In the genomic region with DNA sequence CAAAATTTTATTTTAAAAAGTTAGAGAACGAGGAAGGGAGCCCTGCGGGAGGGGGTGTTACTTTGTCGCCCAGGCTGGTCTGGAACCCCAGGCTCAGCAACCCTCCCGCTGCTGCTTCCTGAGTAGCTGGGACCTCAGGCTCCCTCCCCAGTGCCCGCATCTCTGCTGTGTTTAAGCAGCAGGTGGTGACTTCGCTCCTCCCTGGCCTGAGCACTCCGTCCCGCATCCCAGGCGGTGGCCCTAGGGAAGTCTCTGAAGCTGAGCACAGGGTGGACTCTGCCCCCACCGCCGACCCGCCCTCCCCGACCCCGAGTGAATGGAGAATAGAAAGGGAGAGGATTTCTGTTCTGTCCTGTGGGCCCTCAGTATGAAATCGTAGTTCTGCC, we compare ENCODE assay signal across 9 cellular contexts. TPM values are rescaled to one million over a fixed set of nuclear protein-coding genes. Genes with fewer than 3 reads are reported as not detected.
A peak's percentile ranks its signal among the peaks of the same experiment; 100 is the strongest.
DNase-seq lines count a peak whose midpoint lies in the region; ATAC-seq and FAIRE-seq lines count a peak whose summit lies in the region.
"Had no signal": no experiment of that assay in that cellular context is flagged by ENCODE, and none has a peak within 500 bp of the region (broad histone marks: within the 10 kb centered on the region; RNA-seq: fewer than 3 reads in every experiment).

No MANE protein-coding gene starts in this region.

- peaks cover 17% of the 10 kb centered on the region for H3K4me1 Mint-ChIP-seq in activated naive CD8-positive, alpha-beta T cell treated with anti-CD3 and anti-CD28 coated beads for 36 hours
- H3K4me1 Mint-ChIP-seq in immature natural killer cell: peaks cover 35 to 40% of the 10 kb centered on the region in 2 donors
- H3K4me1 Mint-ChIP-seq in stimulated activated naive CD8-positive, alpha-beta T cell treated with anti-CD3 and anti-CD28 coated beads, Interleukin-15, Interleukin-2, amounts not matched to agents 100 ng/mL and 50 ng/mL, for 24 hours (ENCODE audit: low read depth): peaks cover 28% of the 10 kb centered on the region

- no peaks in the 10 kb centered on the region for H3K27me3 Mint-ChIP-seq in activated naive CD8-positive, alpha-beta T cell treated with anti-CD3 and anti-CD28 coated beads for 36 hours
- peaks cover 0 to 2% (median 2%) of the 10 kb centered on the region in 3 donors for H3K27me3 Mint-ChIP-seq in immature natural killer cell (ENCODE audit: low read depth in 3 of 3)
- H3K27me3 Mint-ChIP-seq in stimulated activated naive CD8-positive, alpha-beta T cell treated with anti-CD3 and anti-CD28 coated beads, Interleukin-15, Interleukin-2, amounts not matched to agents 100 ng/mL and 50 ng/mL, for 24 hours: no peaks in the 10 kb centered on the region

- peak overlapping the region; percentile 82 for H3K4me3 Mint-ChIP-seq in activated naive CD8-positive, alpha-beta T cell treated with anti-CD3 and anti-CD28 coated beads for 36 hours
- H3K4me3 Mint-ChIP-seq in immature natural killer cell: peak overlapping the region; percentile 86 to 96 (median 95)
- H3K4me3 Mint-ChIP-seq in stimulated activated naive CD8-positive, alpha-beta T cell treated with anti-CD3 and anti-CD28 coated beads, Interleukin-15, Interleukin-2, amounts not matched to agents 100 ng/mL and 50 ng/mL, for 24 hours: peak overlapping the region; percentile 85

- DNase-seq in DMS79 (lab: John Stamatoyannopoulos, UW) (peak; percentile 30), DMS79 treated with DMSO at 0.1 percent for 48 hours (lab: John Stamatoyannopoulos, UW) (no peak), HuH-7 (ENCODE audit: low spot score) (peak; percentile 48), immature natural killer cell (no peak), frontal cortex (ENCODE audit: low spot score in 2 of 2) (no peak)
- no peak for DNase-seq in activated naive CD8-positive, alpha-beta T cell treated with anti-CD3 and anti-CD28 coated beads for 36 hours

- no peak for FAIRE-seq in frontal cortex (lab: Jason Lieb, UNC)
- FAIRE-seq: A549 had no signal

- H3K36me3 Mint-ChIP-seq in activated naive CD8-positive, alpha-beta T cell treated with anti-CD3 and anti-CD28 coated beads for 36 hours: peaks cover 60% of the 10 kb centered on the region
- H3K36me3 Mint-ChIP-seq in immature natural killer cell: peaks cover 28% of the 10 kb centered on the region in 3 donors
- H3K36me3 Mint-ChIP-seq in stimulated activated naive CD8-positive, alpha-beta T cell treated with anti-CD3 and anti-CD28 coated beads, Interleukin-15, Interleukin-2, amounts not matched to agents 100 ng/mL and 50 ng/mL, for 24 hours (ENCODE audit: low read depth): peaks cover 62% of the 10 kb centered on the region

- peaks cover 37% of the 10 kb centered on the region for H3K9me3 Mint-ChIP-seq in activated naive CD8-positive, alpha-beta T cell treated with anti-CD3 and anti-CD28 coated beads for 36 hours
- H3K9me3 Mint-ChIP-seq in immature natural killer cell: peaks cover 0 to 16% (median 10%) of the 10 kb centered on the region in 6 donors
- H3K9me3 Mint-ChIP-seq in stimulated activated naive CD8-positive, alpha-beta T cell treated with anti-CD3 and anti-CD28 coated beads, Interleukin-15, Interleukin-2, amounts not matched to agents 100 ng/mL and 50 ng/mL, for 24 hours: peaks cover 32% of the 10 kb centered on the region

- no peak for ATAC-seq in GM21423 (IDR thresholded peaks at IDR 0.05; ENCODE audit: unreplicated experiment)
- ATAC-seq: A549 had no signal

- H3K27ac Mint-ChIP-seq in activated naive CD8-positive, alpha-beta T cell treated with anti-CD3 and anti-CD28 coated beads for 36 hours: no peak overlapping the region
- H3K27ac Mint-ChIP-seq in immature natural killer cell: peak overlapping the region; percentile 78 to 92 (median 86)
- H3K27ac Mint-ChIP-seq in stimulated activated naive CD8-positive, alpha-beta T cell treated with anti-CD3 and anti-CD28 coated beads, Interleukin-15, Interleukin-2, amounts not matched to agents 100 ng/mL and 50 ng/mL, for 24 hours: peak overlapping the region; percentile 65

RNA-seq across cellular contexts. Expression of a gene that starts 30.5 kb away (rescaled TPM):
- total RNA-seq in activated naive CD8-positive, alpha-beta T cell treated with anti-CD3 and anti-CD28 coated beads for 36 hours: 10 to 100 TPM; 18.9 to 19.2 TPM
- polyA plus RNA-seq in immature natural killer cell: 10 to 100 TPM in 2 of 3 donors, 1 to 10 TPM in 1; 2.7 to 25.1 (median 13.3) TPM
- 22.4 TPM for total RNA-seq in frontal cortex

RNA-seq across cellular contexts. Expression of a gene that starts 37.5 kb away (rescaled TPM):
- 10 to 100 TPM; 22.0 to 22.5 TPM for total RNA-seq in activated naive CD8-positive, alpha-beta T cell treated with anti-CD3 and anti-CD28 coated beads for 36 hours
- 10 to 100 TPM in 1 of 3 donors, 1 to 10 TPM in 2; 5.2 to 19.1 (median 8.3) TPM for polyA plus RNA-seq in immature natural killer cell
- total RNA-seq in frontal cortex: 29.3 TPM

Comparison
In these comparisons a context has a peak if more than half of its experiments do, and no peak if none do; other contexts are left out.
1. DNase-seq: peak in DMS79 (single experiment) and HuH-7 (single experiment); none in DMS79 treated with DMSO at 0.1 percent for 48 hours (single experiment), activated naive CD8-positive, alpha-beta T cell treated with anti-CD3 and anti-CD28 coated beads for 36 hours (single experiment), immature natural killer cell (0 of 3) and frontal cortex (0 of 2).
2. Peak in every context shown above with its lines, with median percentiles within 50 percentile points of each other: H3K4me3 Mint-ChIP-seq.